Comparison of ENCODE assay signal across 8 cellular contexts in the genomic region with DNA sequence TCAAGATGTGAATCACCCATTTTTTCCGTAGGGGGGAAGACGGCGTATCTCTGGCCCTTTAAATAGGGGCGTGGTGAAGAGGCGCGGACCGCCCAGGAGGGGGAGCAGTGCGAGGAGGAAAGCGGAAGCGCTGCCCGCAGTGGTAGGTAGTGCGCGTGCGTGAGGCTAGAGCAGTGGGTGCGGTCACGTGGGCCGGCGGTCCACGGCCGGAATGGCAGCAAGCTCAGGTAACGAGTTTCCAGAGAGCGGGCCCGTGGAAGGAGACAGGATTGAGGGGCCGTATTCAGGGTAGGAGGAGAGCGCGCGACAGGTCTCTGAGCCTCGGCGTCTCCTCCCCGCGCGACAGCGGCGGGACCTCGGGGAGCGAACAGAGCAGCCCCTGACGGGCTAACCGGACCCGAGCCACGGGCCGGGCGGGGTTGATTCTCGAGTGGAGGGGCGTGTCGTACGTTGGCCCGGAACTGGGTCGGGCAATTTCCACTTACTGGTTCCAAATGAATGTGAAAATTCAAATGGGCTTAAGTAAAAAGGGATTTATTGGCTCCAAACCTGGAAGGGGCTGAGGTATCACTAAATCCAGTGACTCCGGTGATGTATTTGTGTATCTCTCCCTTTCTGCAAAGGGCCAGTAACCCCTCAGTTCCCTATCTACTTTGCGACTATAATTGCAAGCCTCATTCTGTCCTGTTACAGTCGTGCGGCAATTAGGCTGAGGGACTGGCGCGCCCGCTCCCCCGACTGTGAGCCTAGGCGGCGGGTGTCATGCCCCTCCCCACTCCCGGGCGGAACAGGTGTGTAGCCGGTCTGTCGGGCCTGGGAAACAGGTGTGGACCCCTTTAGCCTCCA. TPM values are rescaled to one million over a fixed set of nuclear protein-coding genes. Genes with fewer than 3 reads are reported as not detected.
DNase-seq lines count a peak whose midpoint lies in the region; ATAC-seq and TF ChIP-seq lines count a peak whose summit lies in the region.

Gene VPS8, plus strand, starts transcription at position 168 of the 846 bp plus-strand sequence. CDS start 12,467 bp downstream, outside the sequence.

- H3K36me3 Mint-ChIP-seq in activated T-cell treated with anti-CD3 and anti-CD28 coated beads, Interleukin-2, amount 50 U/mL, for 4 hours (ENCODE audit: insufficient read depth) = peaks cover 4% of the 10 kb centered on the region

- H3K4me1 Mint-ChIP-seq in activated T-cell treated with anti-CD3 and anti-CD28 coated beads, Interleukin-2, amount 50 U/mL, for 4 hours (ENCODE audit: low read depth) = peaks cover 48% of the 10 kb centered on the region

- peak within 1 kb of the TSS; percentile 99 for H3K4me3 Mint-ChIP-seq in activated T-cell treated with anti-CD3 and anti-CD28 coated beads, Interleukin-2, amount 50 U/mL, for 4 hours

- H3K27me3 Mint-ChIP-seq in activated T-cell treated with anti-CD3 and anti-CD28 coated beads, Interleukin-2, amount 50 U/mL, for 4 hours (ENCODE audit: low read depth) = peaks cover 2% of the 10 kb centered on the region

- peak; percentile 96 for DNase-seq in DMS79 treated with DMSO at 0.1 percent for 48 hours (lab: John Stamatoyannopoulos, UW)
- DNase-seq in KG1 (lab: John Stamatoyannopoulos, UW) = peak; percentile 91
- peak; percentile 95 for DNase-seq in activated T-cell treated with anti-CD3 and anti-CD28 coated beads, Interleukin-2, amount 50 U/mL, for 4 hours
- DNase-seq in esophagus muscularis mucosa (ENCODE audit: extremely low spot score) = peak; percentile 98
- peak; percentile 96 for DNase-seq in myocyte (ENCODE audit: low read depth)
- DNase-seq in stimulated activated CD8-positive, alpha-beta memory T cell treated with anti-CD3 and anti-CD28 coated beads, Interleukin-7, amount 100 ng/mL, for 48 hours (ENCODE audit: extremely low read depth in 1 of 2, low read depth in 1 of 2) = peak; percentile 94

- H3K9me3 Mint-ChIP-seq in activated T-cell treated with anti-CD3 and anti-CD28 coated beads, Interleukin-2, amount 50 U/mL, for 4 hours = no peaks in the 10 kb centered on the region

- peaks cover 0 to 9% (median 0%) of the 10 kb centered on the region in 4 donors for H3K36me3 ChIP-seq in esophagus muscularis mucosa

- peak within 1 kb of the TSS; percentile 80 to 91 (median 88) for H3K4me3 ChIP-seq in esophagus muscularis mucosa

- under 1% methylated on average over 41 of the region's 62 CpGs for WGBS in esophagus muscularis mucosa

- peak; percentile 69 to 85 (median 71) for TF ChIP-seq CTCF in esophagus muscularis mucosa (IDR thresholded peaks at IDR 0.05)

- H3K9me3 ChIP-seq in esophagus muscularis mucosa = no peaks in the 10 kb centered on the region

- peak within 1 kb of the TSS; percentile 79 to 82 (median 80) for H3K27ac ChIP-seq in esophagus muscularis mucosa (replicated peaks in 1 of 4)

- TF ChIP-seq EP300 in esophagus muscularis mucosa (IDR thresholded peaks at IDR 0.05) = no peak

- intact Hi-C loops in esophagus muscularis mucosa (cut with DNase I) = loop anchor here (5.0 kb wide), 1 partner anchor 930 kb away; the partner anchor contains the start of gene PARL

- no peaks in the 10 kb centered on the region for H3K27me3 ChIP-seq in esophagus muscularis mucosa

- peak; percentile 76 for TF ChIP-seq POLR2A in esophagus muscularis mucosa (IDR thresholded peaks at IDR 0.05; ENCODE audit: low read depth)

- ATAC-seq in GM21723 (IDR thresholded peaks at IDR 0.05; ENCODE audit: unreplicated experiment) = peak; percentile 90
- ATAC-seq in activated T-cell treated with anti-CD3 and anti-CD28 coated beads, Interleukin-2, amount 50 U/mL, for 4 hours = peak; percentile 89 to 90

- peaks cover 18 to 27% (median 23%) of the 10 kb centered on the region in 4 donors for H3K4me1 ChIP-seq in esophagus muscularis mucosa

TF ChIP-seq in PFSK-1, 5 proteins besides CTCF, POLR2A, EP300 and RAD21:
- TF ChIP-seq, protein P1, sequence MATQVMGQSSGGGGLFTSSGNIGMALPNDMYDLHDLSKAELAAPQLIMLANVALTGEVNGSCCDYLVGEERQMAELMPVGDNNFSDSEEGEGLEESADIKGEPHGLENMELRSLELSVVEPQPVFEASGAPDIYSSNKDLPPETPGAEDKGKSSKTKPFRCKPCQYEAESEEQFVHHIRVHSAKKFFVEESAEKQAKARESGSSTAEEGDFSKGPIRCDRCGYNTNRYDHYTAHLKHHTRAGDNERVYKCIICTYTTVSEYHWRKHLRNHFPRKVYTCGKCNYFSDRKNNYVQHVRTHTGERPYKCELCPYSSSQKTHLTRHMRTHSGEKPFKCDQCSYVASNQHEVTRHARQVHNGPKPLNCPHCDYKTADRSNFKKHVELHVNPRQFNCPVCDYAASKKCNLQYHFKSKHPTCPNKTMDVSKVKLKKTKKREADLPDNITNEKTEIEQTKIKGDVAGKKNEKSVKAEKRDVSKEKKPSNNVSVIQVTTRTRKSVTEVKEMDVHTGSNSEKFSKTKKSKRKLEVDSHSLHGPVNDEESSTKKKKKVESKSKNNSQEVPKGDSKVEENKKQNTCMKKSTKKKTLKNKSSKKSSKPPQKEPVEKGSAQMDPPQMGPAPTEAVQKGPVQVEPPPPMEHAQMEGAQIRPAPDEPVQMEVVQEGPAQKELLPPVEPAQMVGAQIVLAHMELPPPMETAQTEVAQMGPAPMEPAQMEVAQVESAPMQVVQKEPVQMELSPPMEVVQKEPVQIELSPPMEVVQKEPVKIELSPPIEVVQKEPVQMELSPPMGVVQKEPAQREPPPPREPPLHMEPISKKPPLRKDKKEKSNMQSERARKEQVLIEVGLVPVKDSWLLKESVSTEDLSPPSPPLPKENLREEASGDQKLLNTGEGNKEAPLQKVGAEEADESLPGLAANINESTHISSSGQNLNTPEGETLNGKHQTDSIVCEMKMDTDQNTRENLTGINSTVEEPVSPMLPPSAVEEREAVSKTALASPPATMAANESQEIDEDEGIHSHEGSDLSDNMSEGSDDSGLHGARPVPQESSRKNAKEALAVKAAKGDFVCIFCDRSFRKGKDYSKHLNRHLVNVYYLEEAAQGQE (IDR thresholded peaks at IDR 0.05; ENCODE audit: insufficient read depth in 1 of 2, low read depth in 2 of 2, low read length in 2 of 2) = no peak
- peak; percentile 68; the same call in 1 of the 2 replicates for TF ChIP-seq POLR2AphosphoS5 (IDR thresholded peaks at IDR 0.05; ENCODE audit: low read depth, low read length)
- TF ChIP-seq FOXP2 (optimal IDR thresholded peaks at IDR 0.05; ENCODE audit: borderline replicate concordance, extremely low read depth, extremely low read length, insufficient read depth) = peak; percentile 83
TF ChIP-seq in PFSK-1: peak in this region for 2.

RNA-seq across cellular contexts. Expression of gene VPS8, which starts in this region (rescaled TPM):
- polyA plus RNA-seq in PFSK-1 (2012; ENCODE audit: insufficient read length, low read depth) = 6.9 TPM
- 10 to 100 TPM; 13.2 to 18.4 (median 17.6) TPM for total RNA-seq in activated T-cell treated with anti-CD3 and anti-CD28 coated beads, Interleukin-2, amount 50 U/mL, for 4 hours
- total RNA-seq in esophagus muscularis mucosa (10 to 100 TPM; 31.0 to 39.0 (median 32.6) TPM), myocyte (42.3 and 57.4 TPM in 2 replicates)
- 15.9 TPM for polyA plus RNA-seq in myocyte (2012)

Comparison
In these comparisons a context has a peak if more than half of its experiments do, and no peak if none do; other contexts are left out.
1. Peak in every context shown above with its lines: DNase-seq, ATAC-seq, H3K4me3 ChIP-seq and H3K27ac ChIP-seq.